ENCODE assay signal across 16 cellular contexts in the genomic region with DNA sequence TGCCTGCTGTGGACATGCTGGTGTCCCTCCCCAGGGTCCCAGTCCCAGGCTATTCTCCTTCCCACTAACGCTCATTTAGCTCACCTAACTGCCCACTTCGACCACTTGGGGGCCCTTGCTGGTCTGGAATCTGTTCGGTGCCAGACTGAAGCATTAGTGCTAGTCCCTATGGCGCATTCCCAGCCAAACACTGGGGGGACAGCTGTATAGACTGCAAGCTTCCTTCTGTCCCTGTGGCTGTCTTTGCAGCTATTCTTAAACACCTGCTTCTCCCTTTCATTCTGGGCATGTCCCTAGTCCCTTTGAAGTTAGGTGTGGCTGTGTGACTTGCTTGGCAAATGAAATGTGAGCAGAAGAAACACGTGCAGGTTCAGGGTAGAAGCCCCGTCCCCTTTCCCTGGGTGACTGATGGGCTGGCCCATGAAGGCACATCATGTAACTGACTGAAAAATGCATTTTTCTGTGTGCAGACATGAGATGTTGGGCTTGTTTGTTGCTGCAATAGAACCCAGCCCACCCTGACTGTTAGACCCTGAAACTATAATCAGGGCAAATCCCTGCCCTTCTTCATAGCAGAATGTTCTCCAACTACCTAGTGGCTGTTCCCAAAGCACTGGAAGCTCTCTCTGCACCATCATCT.
A peak's percentile ranks its signal among the peaks of the same experiment; 100 is the strongest.
DNase-seq lines count a peak whose midpoint lies in the region; ATAC-seq, FAIRE-seq and TF ChIP-seq lines count a peak whose summit lies in the region.
"Had no signal": no experiment of that assay in that cellular context is flagged by ENCODE, and none has a peak within 500 bp of the region (broad histone marks: within the 10 kb centered on the region; RNA-seq: fewer than 3 reads in every experiment).

No MANE protein-coding gene starts in this region.

- H3K79me2 ChIP-seq in HepG2 (ENCODE audit: insufficient read depth, low read length), result no peaks in the 10 kb centered on the region

- no peak for TF ChIP-seq RAD21 in HepG2 (CRISPR knock-in tag; IDR thresholded peaks at IDR 0.05)

- no peak overlapping the region for H3K4me2 ChIP-seq in HepG2 (ENCODE audit: low read depth, low read length)
- H3K4me2 ChIP-seq: BLaER1 treated with 17β-estradiol and CSF1 and Interleukin-3, amounts not matched to agents 10 nM and 100 nM had no signal

- no peaks in the 10 kb centered on the region for H4K20me1 ChIP-seq in HepG2 (ENCODE audit: insufficient read depth, low read length)
- H4K20me1 ChIP-seq: BLaER1 treated with 17β-estradiol and CSF1 and Interleukin-3, amounts not matched to agents 10 nM and 100 nM had no signal

- no peak overlapping the region for H2AFZ ChIP-seq in HepG2 (ENCODE audit: low read length)

- in situ Hi-C loops in HepG2 (cut with HindIII; ENCODE audit: extremely low pct_ligation_motif_present, low pct_unique_long_range_greater_than_20kb), result loop anchor here (5.0 kb wide), 1 partner anchor 142 kb away; no protein-coding TSS in a partner anchor

- FAIRE-seq in HepG2 (lab: Jason Lieb, UNC), result no peak
- FAIRE-seq: RCC 7860 had no signal

- intact Hi-C loops in HepG2 (cut with micrococcal nuclease; ENCODE audit: unreplicated experiment) (loop anchor here (2.0 kb wide), 1 partner anchor 142 kb away; no protein-coding TSS in a partner anchor), right lobe of liver (cut with DNase I) (loop anchor here in 1 of 2 donors (10.0 kb wide), 1 partner anchor 84 kb away; no protein-coding TSS in a partner anchor)

- H3K9ac ChIP-seq in HepG2 (ENCODE audit: insufficient read depth, low read depth, low read length), result no peak overlapping the region
- H3K9ac ChIP-seq: BLaER1 treated with 17β-estradiol and CSF1 and Interleukin-3, amounts not matched to agents 10 nM and 100 nM had no signal

- no peaks in the 10 kb centered on the region for H3K36me3 ChIP-seq in HepG2 (replicated peaks in 1 of 2; ENCODE audit: control insufficient read depth in 1 of 2, insufficient read depth in 2 of 2, low read length in 2 of 2)
- no peaks in the 10 kb centered on the region for H3K36me3 ChIP-seq in right lobe of liver
- H3K36me3 ChIP-seq: BLaER1 treated with 17β-estradiol and CSF1 and Interleukin-3, amounts not matched to agents 10 nM and 100 nM; stomach had no signal

- POLR2A ChIA-PET in HepG2 (lab: Yijun Ruan, JAX), result no interaction called here

- ATAC-seq in HepG2 (peak; percentile 94), right lobe of liver (no peak), GM19035 (IDR thresholded peaks at IDR 0.05; ENCODE audit: unreplicated experiment) (no peak)
- ATAC-seq in activated CD4-positive, CD25-positive, alpha-beta regulatory T cell treated with anti-CD3 and anti-CD28 coated beads, Interleukin-2, amount 50 U/mL, for 24 hours, result no peak
- ATAC-seq: activated CD8-positive, alpha-beta T cell treated with anti-CD3 and anti-CD28 coated beads for 36 hours; left colon; sciatic nerve had no signal

- no peak for TF ChIP-seq POLR2A in HepG2 (IDR thresholded peaks at IDR 0.05; ENCODE audit: insufficient read depth in 1 of 2, low read depth in 2 of 2, low read length in 2 of 2)
- TF ChIP-seq POLR2A in right lobe of liver (IDR thresholded peaks at IDR 0.05), result no peak

- H3K4me3 ChIP-seq in HepG2 (replicated peaks in 1 of 3; ENCODE audit: insufficient read depth in 1 of 3, low read depth in 2 of 3, low read length in 3 of 3), result no peak overlapping the region
- no peak overlapping the region for H3K4me3 ChIP-seq in right lobe of liver
- H3K4me3 ChIP-seq: BLaER1 treated with 17β-estradiol and CSF1 and Interleukin-3, amounts not matched to agents 10 nM and 100 nM; stomach had no signal

- WGBS in HepG2 (ENCODE audit: low lambda C conversion rate), result 0% methylated on average over 4 of the region's 6 CpGs
- WGBS in right lobe of liver (ENCODE audit: insufficient coverage, low coverage, low lambda C conversion rate, missing lambda C conversion rate), result 42% methylated on average over 4 of the region's 6 CpGs

- peak; percentile 37 for DNase-seq in HepG2 (ENCODE audit: low spot score)
- DNase-seq in right lobe of liver, result no peak
- peak; percentile 44 for DNase-seq in HT-29 (ENCODE audit: low spot score)
- peak; percentile 8 for DNase-seq in dermis blood vessel endothelial cell
- DNase-seq in stimulated activated CD4-positive, alpha-beta T cell treated with anti-CD3 and anti-CD28 coated beads, Interleukin-12 subunit alpha, Interleukin-12 subunit beta, amount 100 ng/mL, for 4 hours, result no peak
- no peak for DNase-seq in NOMO-1 treated with DMSO at 0.1 percent for 48 hours (lab: John Stamatoyannopoulos, UW; ENCODE audit: unreplicated experiment)
- DNase-seq: activated CD8-positive, alpha-beta T cell treated with anti-CD3 and anti-CD28 coated beads for 36 hours; glutamatergic neuron; left colon; naive B cell; stomach had no signal

- CTCF ChIA-PET in HepG2 (lab: Yijun Ruan, JAX; ENCODE audit: low intra/inter-chr PET ratio, low total read pairs), result interaction anchor here (0.8 kb wide), 1 partner anchor 142 kb away, joined by 6 read pairs; no protein-coding TSS in a partner anchor

- H3K27ac ChIP-seq in HepG2 (ENCODE audit: extremely low read length, insufficient read depth, low read length) (no peak overlapping the region), right lobe of liver (no peak overlapping the region)
- H3K27ac ChIP-seq: BLaER1 treated with 17β-estradiol and CSF1 and Interleukin-3, amounts not matched to agents 10 nM and 100 nM; stomach had no signal

- TF ChIP-seq CTCF in HepG2 (CRISPR knock-in tag; IDR thresholded peaks at IDR 0.05) (peak; percentile 59), right lobe of liver (IDR thresholded peaks at IDR 0.05) (no peak)

- peaks cover under 1 to 2% of the 10 kb centered on the region in 2 experiments; a peak in 2 of 5 replicates for H3K27me3 ChIP-seq in HepG2 (ENCODE audit: control insufficient read depth in 1 of 2, insufficient read depth in 2 of 2, low read length in 2 of 2)
- H3K27me3 ChIP-seq in right lobe of liver, result no peaks in the 10 kb centered on the region
- H3K27me3 ChIP-seq: BLaER1 treated with 17β-estradiol and CSF1 and Interleukin-3, amounts not matched to agents 10 nM and 100 nM had no signal

- no TSS peak for BruUV-seq in HepG2 (replicated peaks; lab: Mats Ljungman, UMichigan)

- H3K4me1 ChIP-seq in HepG2 (ENCODE audit: insufficient read depth, low read length) (no peaks in the 10 kb centered on the region), right lobe of liver (no peaks in the 10 kb centered on the region)
- H3K4me1 ChIP-seq: BLaER1 treated with 17β-estradiol and CSF1 and Interleukin-3, amounts not matched to agents 10 nM and 100 nM; stomach had no signal

- TF ChIP-seq EP300 in HepG2 (IDR thresholded peaks at IDR 0.05; ENCODE audit: low read depth in 2 of 2, low read length in 2 of 2) (no peak), HepG2 (CRISPR knock-in tag; IDR thresholded peaks at IDR 0.05; ENCODE audit: borderline replicate concordance) (no peak)

- H3K9me3 ChIP-seq in HepG2 (ENCODE audit: low read length), result no peaks in the 10 kb centered on the region
- H3K9me3 ChIP-seq in right lobe of liver, result no peaks in the 10 kb centered on the region
- H3K9me3 ChIP-seq: stomach had no signal

TF ChIP-seq in HepG2, 621 proteins besides CTCF, POLR2A, EP300 and RAD21:
- TF ChIP-seq STAG1 (CRISPR knock-in tag; IDR thresholded peaks at IDR 0.05), result peak; percentile 68
- 0 out of 2 replicates have a peak, but pooled peaks have one; percentile 6 for TF ChIP-seq SMC3 (IDR thresholded peaks at IDR 0.05; ENCODE audit: low read length)
- TF ChIP-seq BORCS8-MEF2B (CRISPR knock-in tag; IDR thresholded peaks at IDR 0.05), result no peak

Comparison
In these comparisons a context has a peak if more than half of its experiments do, and no peak if none do; other contexts are left out.
1. DNase-seq: peak in HepG2 (single experiment), HT-29 (single experiment) and dermis blood vessel endothelial cell (single experiment); none in right lobe of liver (0 of 3), stimulated activated CD4-positive, alpha-beta T cell treated with anti-CD3 and anti-CD28 coated beads, Interleukin-12 subunit alpha, Interleukin-12 subunit beta, amount 100 ng/mL, for 4 hours (single experiment) and NOMO-1 treated with DMSO at 0.1 percent for 48 hours (single experiment).